ENCODE assay signal across 23 cellular contexts in genomic region chr5:4018968-4019766, GRCh38.
A peak's percentile ranks its signal among the peaks of the same experiment; 100 is the strongest.
DNase-seq lines count a peak whose midpoint lies in the region; ATAC-seq and TF ChIP-seq lines count a peak whose summit lies in the region.
"Had no signal": no experiment of that assay in that cellular context is flagged by ENCODE, and none has a peak within 500 bp of the region (broad histone marks: within the 10 kb centered on the region; RNA-seq: fewer than 3 reads in every experiment).

No MANE protein-coding gene starts in this region.

- peak overlapping the region; percentile 42 for H3K27ac ChIP-seq in foreskin keratinocyte
- H3K27ac ChIP-seq: RWPE1 had no signal

- no peak for TF ChIP-seq CTCF in AG10803 (conservative IDR thresholded peaks at IDR 0.05; ENCODE audit: low read length)
- TF ChIP-seq CTCF in astrocyte of the cerebellum (IDR thresholded peaks at IDR 0.05; ENCODE audit: low read depth, low read length, missing control alignments) = no peak
- TF ChIP-seq CTCF in foreskin keratinocyte (conservative IDR thresholded peaks at IDR 0.05) = no peak

- in situ Hi-C loops in astrocyte of the cerebellum (cut with HindIII; ENCODE audit: low sequenced_read_pairs) = no loop called here

- DNase-seq in AG10803 (ENCODE audit: low read depth) = peak; percentile 63
- DNase-seq in astrocyte of the cerebellum (ENCODE audit: low read depth) = peak; percentile 26
- DNase-seq in foreskin keratinocyte = peak; percentile 61 to 77
- no peak for DNase-seq in sciatic nerve (ENCODE audit: low spot score)
- DNase-seq in NCI-H748 treated with DMSO at 0.1 percent for 48 hours (lab: John Stamatoyannopoulos, UW) = no peak
- DNase-seq: activated CD4-positive, alpha-beta T cell treated with anti-CD3 and anti-CD28 coated beads for 48 hours; activated effector memory CD4-positive, alpha-beta T cell treated with anti-CD3 and anti-CD28 coated beads, Interleukin-2, amount 50 U/mL, for 16 hours; amniotic stem cell; CD4-positive, alpha-beta T cell; DMS53; endodermal cell; H7; lower lobe of right lung; natural killer cell; NCI-H187; posterior cingulate gyrus; small intestine; stimulated activated CD4-positive, alpha-beta T cell treated with anti-CD3 and anti-CD28 coated beads, Interleukin-4, amount 100 ng/mL, for 4 hours; SW 1271 had no signal

- H3K27me3 ChIP-seq in foreskin keratinocyte = no peaks in the 10 kb centered on the region

- H3K4me3 ChIP-seq in AG10803 (ENCODE audit: low read length) (no peak overlapping the region), astrocyte of the cerebellum (ENCODE audit: low read depth, low read length) (no peak overlapping the region)
- H3K4me3 ChIP-seq: lower lobe of right lung had no signal

- peak; percentile 65 for ATAC-seq in foreskin keratinocyte
- peak; percentile 83 for ATAC-seq in sciatic nerve
- ATAC-seq in HG03442 (IDR thresholded peaks at IDR 0.05; ENCODE audit: unreplicated experiment) = no peak
- no peak for ATAC-seq in GM19035 (IDR thresholded peaks at IDR 0.05; ENCODE audit: unreplicated experiment)
- ATAC-seq in HG02938 (IDR thresholded peaks at IDR 0.05; ENCODE audit: unreplicated experiment) = no peak
- ATAC-seq: lower lobe of right lung, natural killer cell had no signal

- intact Hi-C loops in sciatic nerve (cut with DNase I) = no loop called here

- H3K4me1 ChIP-seq in foreskin keratinocyte = peaks cover 9% of the 10 kb centered on the region

Comparison
In these comparisons a context has a peak if more than half of its experiments do, and no peak if none do; other contexts are left out.
1. DNase-seq: peak in AG10803 (single experiment), astrocyte of the cerebellum (single experiment) and foreskin keratinocyte (2 of 2); none in sciatic nerve (single experiment) and NCI-H748 treated with DMSO at 0.1 percent for 48 hours (single experiment).
2. ATAC-seq: peak in foreskin keratinocyte (single experiment) and sciatic nerve (single experiment); none in HG03442 (single experiment), GM19035 (single experiment) and HG02938 (single experiment).